In genomic region chr15:75234191-75234810, GRCh38 we compare ENCODE assay signal across 22 cellular contexts. TPM values are rescaled to one million over a fixed set of nuclear protein-coding genes. Genes with fewer than 3 reads are reported as not detected.
"Had no signal": no experiment of that assay in that cellular context is flagged by ENCODE, and none has a peak within 500 bp of the region (broad histone marks: within the 10 kb centered on the region; RNA-seq: fewer than 3 reads in every experiment).

No MANE protein-coding gene starts in this region.

- H3K4me3 ChIP-seq: breast epithelium, mucosa of descending colon had no signal

- H3K27ac ChIP-seq: breast epithelium had no signal

- H3K27ac Mint-ChIP-seq: activated CD4-positive, alpha-beta T cell treated with anti-CD3 and anti-CD28 coated beads, Interleukin-2, amount 10 ng/mL, durations not matched to agents 24 days and 14 days; activated CD8-positive, alpha-beta T cell treated with anti-CD3 and anti-CD28 coated beads, Interleukin-2, amount 10 ng/mL, durations not matched to agents 7 days and 5 days; effector memory CD8-positive, alpha-beta T cell; memory B cell; naive thymus-derived CD4-positive, alpha-beta T cell; type B pancreatic cell had no signal

- ATAC-seq: activated CD8-positive, alpha-beta T cell treated with anti-CD3 and anti-CD28 coated beads, Interleukin-2, amount 10 ng/mL, durations not matched to agents 7 days and 5 days; effector memory CD8-positive, alpha-beta T cell; left lobe of liver; mucosa of descending colon; naive thymus-derived CD4-positive, alpha-beta T cell had no signal

- H3K9me3 Mint-ChIP-seq: activated CD4-positive, alpha-beta T cell treated with anti-CD3 and anti-CD28 coated beads, Interleukin-2, amount 10 ng/mL, durations not matched to agents 24 days and 14 days; effector memory CD8-positive, alpha-beta T cell; memory B cell; naive thymus-derived CD4-positive, alpha-beta T cell; type B pancreatic cell had no signal

- H3K4me1 ChIP-seq: breast epithelium had no signal

- H3K9me3 ChIP-seq: breast epithelium, mucosa of descending colon had no signal

- H3K36me3 ChIP-seq: breast epithelium had no signal

- H3K4me3 Mint-ChIP-seq: activated CD4-positive, alpha-beta T cell treated with anti-CD3 and anti-CD28 coated beads, Interleukin-2, amount 10 ng/mL, durations not matched to agents 24 days and 14 days; activated CD8-positive, alpha-beta T cell treated with anti-CD3 and anti-CD28 coated beads, Interleukin-2, amount 10 ng/mL, durations not matched to agents 7 days and 5 days; effector memory CD8-positive, alpha-beta T cell; memory B cell; naive thymus-derived CD4-positive, alpha-beta T cell; type B pancreatic cell had no signal

- DNase-seq: activated CD4-positive, alpha-beta T cell treated with anti-CD3 and anti-CD28 coated beads, Interleukin-2, amount 10 ng/mL, durations not matched to agents 24 days and 14 days; activated CD8-positive, alpha-beta memory T cell treated with anti-CD3 and anti-CD28 coated beads, Interleukin-2, amount 50 U/mL, for 4 hours; activated CD8-positive, alpha-beta T cell treated with anti-CD3 and anti-CD28 coated beads, Interleukin-2, amount 10 ng/mL, durations not matched to agents 7 days and 5 days; activated naive CD4-positive, alpha-beta T cell; dermis blood vessel endothelial cell; effector memory CD8-positive, alpha-beta T cell; foreskin melanocyte; mucosa of descending colon; stimulated activated CD4-positive, alpha-beta T cell treated with anti-CD3 and anti-CD28 coated beads, Interleukin-15, amount 100 ng/mL, for 24 hours; stimulated activated CD4-positive, alpha-beta T cell treated with anti-CD3 and anti-CD28 coated beads, Interleukin-4, amount 100 ng/mL, for 24 hours; stimulated activated naive CD4-positive, alpha-beta T cell; substantia nigra had no signal

- H3K4me1 Mint-ChIP-seq: activated CD4-positive, alpha-beta T cell treated with anti-CD3 and anti-CD28 coated beads, Interleukin-2, amount 10 ng/mL, durations not matched to agents 24 days and 14 days had no signal

RNA-seq across cellular contexts. Expression of gene GOLGA6C, which starts 23.8 kb away (rescaled TPM):
- total RNA-seq: activated CD4-positive, alpha-beta T cell treated with anti-CD3 and anti-CD28 coated beads, Interleukin-2, amount 10 ng/mL, durations not matched to agents 24 days and 14 days; activated CD8-positive, alpha-beta T cell treated with anti-CD3 and anti-CD28 coated beads, Interleukin-2, amount 10 ng/mL, durations not matched to agents 7 days and 5 days; aorta; cerebellum; dermis blood vessel endothelial cell; fibroblast of lung; left lobe of liver; mucosa of descending colon; naive thymus-derived CD4-positive, alpha-beta T cell; skeletal muscle tissue; T-helper 1 cell treated with Interleukin-12 subunit alpha and Interleukin-12 subunit beta and Interleukin-4 antibody, amounts not matched to agents 30 ng/mL and 1 ng/mL, for 36 hours had no signal
- polyA plus RNA-seq: aorta; fibroblast of lung; naive thymus-derived CD4-positive, alpha-beta T cell had no signal

RNA-seq across cellular contexts. Expression of gene GOLGA6D, which starts 48.3 kb away (rescaled TPM):
- total RNA-seq: activated CD4-positive, alpha-beta T cell treated with anti-CD3 and anti-CD28 coated beads, Interleukin-2, amount 10 ng/mL, durations not matched to agents 24 days and 14 days; activated CD8-positive, alpha-beta T cell treated with anti-CD3 and anti-CD28 coated beads, Interleukin-2, amount 10 ng/mL, durations not matched to agents 7 days and 5 days; cerebellum; dermis blood vessel endothelial cell; mucosa of descending colon; T-helper 1 cell treated with Interleukin-12 subunit alpha and Interleukin-12 subunit beta and Interleukin-4 antibody, amounts not matched to agents 30 ng/mL and 1 ng/mL, for 36 hours had no signal
- polyA plus RNA-seq: fibroblast of lung; naive thymus-derived CD4-positive, alpha-beta T cell had no signal
